Comparison of ENCODE assay signal across 1 cellular context in the genomic region with DNA sequence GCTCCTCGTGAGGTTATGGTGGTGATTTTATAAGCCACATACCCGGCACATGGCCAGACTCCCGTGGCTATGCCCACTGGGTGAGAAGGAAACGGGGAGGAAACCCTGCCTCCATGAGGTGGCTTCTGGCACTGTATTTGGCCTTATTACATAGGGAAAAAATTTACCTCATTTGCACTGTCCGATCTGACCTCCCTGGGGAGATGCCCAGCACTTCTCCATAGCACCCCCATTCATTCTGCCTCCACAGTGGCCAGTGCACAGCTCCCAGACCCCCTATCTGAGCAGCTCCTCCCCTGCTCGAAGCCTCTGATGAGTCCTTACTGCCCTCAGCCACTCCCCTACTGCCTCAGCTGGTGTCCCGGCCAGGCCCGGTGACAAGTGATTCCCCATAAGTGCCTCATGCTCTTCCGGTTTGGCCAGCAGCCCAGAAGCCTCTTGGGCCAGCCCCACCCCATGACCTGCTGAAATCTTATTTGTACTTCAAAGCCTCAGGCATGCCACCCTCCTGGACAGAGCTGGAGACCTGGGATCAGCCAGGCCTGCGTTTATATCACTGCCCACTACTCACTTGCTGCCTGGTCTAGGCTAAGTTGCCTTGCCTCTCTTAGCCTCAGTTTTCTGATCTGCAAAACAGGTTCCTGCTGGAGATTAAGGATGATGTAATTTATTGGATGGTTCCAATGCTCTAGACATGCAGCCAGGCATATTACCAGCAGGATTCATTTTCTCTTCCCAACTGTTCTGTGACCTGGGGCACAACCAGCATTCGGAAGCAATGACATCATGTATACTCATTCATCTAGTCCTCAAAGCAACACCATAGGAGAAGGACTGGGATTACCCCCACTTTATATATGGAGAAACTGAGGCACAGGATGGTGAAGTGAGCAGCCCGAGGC.
TF ChIP-seq lines count a peak whose summit lies in the region.

No MANE protein-coding gene starts in this region.

TF ChIP-seq in K562, 482 proteins besides CTCF, POLR2A, EP300 and RAD21 (continued from another document and continues in another):
- TF ChIP-seq, protein P1, sequence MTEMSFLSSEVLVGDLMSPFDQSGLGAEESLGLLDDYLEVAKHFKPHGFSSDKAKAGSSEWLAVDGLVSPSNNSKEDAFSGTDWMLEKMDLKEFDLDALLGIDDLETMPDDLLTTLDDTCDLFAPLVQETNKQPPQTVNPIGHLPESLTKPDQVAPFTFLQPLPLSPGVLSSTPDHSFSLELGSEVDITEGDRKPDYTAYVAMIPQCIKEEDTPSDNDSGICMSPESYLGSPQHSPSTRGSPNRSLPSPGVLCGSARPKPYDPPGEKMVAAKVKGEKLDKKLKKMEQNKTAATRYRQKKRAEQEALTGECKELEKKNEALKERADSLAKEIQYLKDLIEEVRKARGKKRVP (CRISPR knock-in tag; IDR thresholded peaks at IDR 0.05), result peak; percentile 5; the same call in 1 of the 2 replicates
- peak; percentile 90 for TF ChIP-seq MEIS2 (IDR thresholded peaks at IDR 0.05; ENCODE audit: partially characterized antibody)
- TF ChIP-seq LARP7 (IDR thresholded peaks at IDR 0.05), result no peak
- peak in 1 of 2 experiments; percentile 44; a peak in 3 of 4 replicates for TF ChIP-seq MAZ (CRISPR knock-in tag; conservative IDR thresholded peaks at IDR 0.05 in 1 of 2, IDR thresholded peaks at IDR 0.05 in 1 of 2)
- TF ChIP-seq, protein P2, sequence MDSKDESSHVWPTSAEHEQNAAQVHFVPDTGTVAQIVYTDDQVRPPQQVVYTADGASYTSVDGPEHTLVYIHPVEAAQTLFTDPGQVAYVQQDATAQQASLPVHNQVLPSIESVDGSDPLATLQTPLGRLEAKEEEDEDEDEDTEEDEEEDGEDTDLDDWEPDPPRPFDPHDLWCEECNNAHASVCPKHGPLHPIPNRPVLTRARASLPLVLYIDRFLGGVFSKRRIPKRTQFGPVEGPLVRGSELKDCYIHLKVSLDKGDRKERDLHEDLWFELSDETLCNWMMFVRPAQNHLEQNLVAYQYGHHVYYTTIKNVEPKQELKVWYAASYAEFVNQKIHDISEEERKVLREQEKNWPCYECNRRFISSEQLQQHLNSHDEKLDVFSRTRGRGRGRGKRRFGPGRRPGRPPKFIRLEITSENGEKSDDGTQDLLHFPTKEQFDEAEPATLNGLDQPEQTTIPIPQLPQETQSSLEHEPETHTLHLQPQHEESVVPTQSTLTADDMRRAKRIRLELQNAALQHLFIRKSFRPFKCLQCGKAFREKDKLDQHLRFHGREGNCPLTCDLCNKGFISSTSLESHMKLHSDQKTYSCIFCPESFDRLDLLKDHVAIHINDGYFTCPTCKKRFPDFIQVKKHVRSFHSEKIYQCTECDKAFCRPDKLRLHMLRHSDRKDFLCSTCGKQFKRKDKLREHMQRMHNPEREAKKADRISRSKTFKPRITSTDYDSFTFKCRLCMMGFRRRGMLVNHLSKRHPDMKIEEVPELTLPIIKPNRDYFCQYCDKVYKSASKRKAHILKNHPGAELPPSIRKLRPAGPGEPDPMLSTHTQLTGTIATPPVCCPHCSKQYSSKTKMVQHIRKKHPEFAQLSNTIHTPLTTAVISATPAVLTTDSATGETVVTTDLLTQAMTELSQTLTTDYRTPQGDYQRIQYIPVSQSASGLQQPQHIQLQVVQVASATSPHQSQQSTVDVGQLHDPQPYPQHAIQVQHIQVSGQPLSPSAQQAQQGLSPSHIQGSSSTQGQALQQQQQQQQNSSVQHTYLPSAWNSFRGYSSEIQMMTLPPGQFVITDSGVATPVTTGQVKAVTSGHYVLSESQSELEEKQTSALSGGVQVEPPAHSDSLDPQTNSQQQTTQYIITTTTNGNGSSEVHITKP (IDR thresholded peaks at IDR 0.05; ENCODE audit: partially characterized antibody), result peak; percentile 48
- TF ChIP-seq GTF2F1 (IDR thresholded peaks at IDR 0.05; ENCODE audit: low read depth, low read length), result no peak
- 0 out of 2 replicates have a peak, but pooled peaks have one; percentile 18 for TF ChIP-seq MIER1 (IDR thresholded peaks at IDR 0.05; ENCODE audit: low read depth)
- TF ChIP-seq ZNF23 (CRISPR knock-in tag; IDR thresholded peaks at IDR 0.05), result 0 out of 2 replicates have a peak, but pooled peaks have one; percentile 21
- TF ChIP-seq MEF2D (tag; conservative IDR thresholded peaks at IDR 0.05; ENCODE audit: low read depth), result 0 out of 2 replicates have a peak, but pooled peaks have one; percentile 23
- no peak for TF ChIP-seq ZNF133 (CRISPR knock-in tag; IDR thresholded peaks at IDR 0.05)
- TF ChIP-seq, protein P3, sequence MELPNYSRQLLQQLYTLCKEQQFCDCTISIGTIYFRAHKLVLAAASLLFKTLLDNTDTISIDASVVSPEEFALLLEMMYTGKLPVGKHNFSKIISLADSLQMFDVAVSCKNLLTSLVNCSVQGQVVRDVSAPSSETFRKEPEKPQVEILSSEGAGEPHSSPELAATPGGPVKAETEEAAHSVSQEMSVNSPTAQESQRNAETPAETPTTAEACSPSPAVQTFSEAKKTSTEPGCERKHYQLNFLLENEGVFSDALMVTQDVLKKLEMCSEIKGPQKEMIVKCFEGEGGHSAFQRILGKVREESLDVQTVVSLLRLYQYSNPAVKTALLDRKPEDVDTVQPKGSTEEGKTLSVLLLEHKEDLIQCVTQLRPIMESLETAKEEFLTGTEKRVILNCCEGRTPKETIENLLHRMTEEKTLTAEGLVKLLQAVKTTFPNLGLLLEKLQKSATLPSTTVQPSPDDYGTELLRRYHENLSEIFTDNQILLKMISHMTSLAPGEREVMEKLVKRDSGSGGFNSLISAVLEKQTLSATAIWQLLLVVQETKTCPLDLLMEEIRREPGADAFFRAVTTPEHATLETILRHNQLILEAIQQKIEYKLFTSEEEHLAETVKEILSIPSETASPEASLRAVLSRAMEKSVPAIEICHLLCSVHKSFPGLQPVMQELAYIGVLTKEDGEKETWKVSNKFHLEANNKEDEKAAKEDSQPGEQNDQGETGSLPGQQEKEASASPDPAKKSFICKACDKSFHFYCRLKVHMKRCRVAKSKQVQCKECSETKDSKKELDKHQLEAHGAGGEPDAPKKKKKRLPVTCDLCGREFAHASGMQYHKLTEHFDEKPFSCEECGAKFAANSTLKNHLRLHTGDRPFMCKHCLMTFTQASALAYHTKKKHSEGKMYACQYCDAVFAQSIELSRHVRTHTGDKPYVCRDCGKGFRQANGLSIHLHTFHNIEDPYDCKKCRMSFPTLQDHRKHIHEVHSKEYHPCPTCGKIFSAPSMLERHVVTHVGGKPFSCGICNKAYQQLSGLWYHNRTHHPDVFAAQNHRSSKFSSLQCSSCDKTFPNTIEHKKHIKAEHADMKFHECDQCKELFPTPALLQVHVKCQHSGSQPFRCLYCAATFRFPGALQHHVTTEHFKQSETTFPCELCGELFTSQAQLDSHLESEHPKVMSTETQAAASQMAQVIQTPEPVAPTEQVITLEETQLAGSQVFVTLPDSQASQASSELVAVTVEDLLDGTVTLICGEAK (IDR thresholded peaks at IDR 0.05), result peak; percentile 33; the same call in 1 of the 2 replicates
- TF ChIP-seq, protein P3 (CRISPR knock-in tag; IDR thresholded peaks at IDR 0.05), result no peak
- 0 out of 4 replicates have a peak, but pooled peaks of 1 of the 2 experiments have one; percentile 34 for TF ChIP-seq TBL1XR1 (IDR thresholded peaks at IDR 0.05; ENCODE audit: low read length in 2 of 2)
- peak; percentile 5; the same call in 1 of the 2 replicates for TF ChIP-seq ELF2 (CRISPR knock-in tag; IDR thresholded peaks at IDR 0.05)
- TF ChIP-seq TSC22D4 (tag; IDR thresholded peaks at IDR 0.05), result no peak
- TF ChIP-seq, protein P4, sequence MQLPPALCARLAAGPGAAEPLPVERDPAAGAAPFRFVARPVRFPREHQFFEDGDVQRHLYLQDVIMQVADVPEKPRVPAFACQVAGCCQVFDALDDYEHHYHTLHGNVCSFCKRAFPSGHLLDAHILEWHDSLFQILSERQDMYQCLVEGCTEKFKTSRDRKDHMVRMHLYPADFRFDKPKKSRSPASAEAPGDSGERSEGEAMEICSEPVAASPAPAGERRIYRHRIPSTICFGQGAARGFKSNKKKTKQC (CRISPR knock-in tag; IDR thresholded peaks at IDR 0.05), result no peak
- no peak for TF ChIP-seq SP2 (IDR thresholded peaks at IDR 0.05; ENCODE audit: extremely low read depth, low read depth, low read length, poor library complexity, severe bottlenecking)
- TF ChIP-seq NR1H2 (CRISPR knock-in tag; IDR thresholded peaks at IDR 0.05), result no peak
- TF ChIP-seq, protein P5, sequence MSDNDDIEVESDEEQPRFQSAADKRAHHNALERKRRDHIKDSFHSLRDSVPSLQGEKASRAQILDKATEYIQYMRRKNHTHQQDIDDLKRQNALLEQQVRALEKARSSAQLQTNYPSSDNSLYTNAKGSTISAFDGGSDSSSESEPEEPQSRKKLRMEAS (CRISPR knock-in tag; IDR thresholded peaks at IDR 0.05), result peak; percentile 38; the same call in 1 of the 2 replicates
